Comparison of ENCODE assay signal across 12 cellular contexts in the genomic region with DNA sequence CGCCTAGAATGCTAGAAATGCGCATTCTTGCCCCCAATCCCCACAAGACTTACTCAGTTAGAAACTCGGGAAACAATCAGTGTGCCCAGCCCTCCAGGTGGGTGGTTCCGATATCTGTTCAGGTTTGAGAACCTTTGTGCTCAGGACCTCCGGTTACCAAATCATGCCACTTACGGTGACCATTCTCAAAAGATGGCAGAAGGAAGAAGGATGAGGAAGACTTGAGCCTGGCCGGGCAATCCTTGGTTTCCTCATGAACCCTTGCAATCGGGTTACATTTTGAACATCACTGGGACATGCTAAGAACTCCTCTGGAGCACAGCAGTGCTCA. TPM values are rescaled to one million over a fixed set of nuclear protein-coding genes. Genes with fewer than 3 reads are reported as not detected.
A peak's percentile ranks its signal among the peaks of the same experiment; 100 is the strongest.
DNase-seq lines count a peak whose midpoint lies in the region; ATAC-seq and TF ChIP-seq lines count a peak whose summit lies in the region.
"Had no signal": no experiment of that assay in that cellular context is flagged by ENCODE, and none has a peak within 500 bp of the region (broad histone marks: within the 10 kb centered on the region; RNA-seq: fewer than 3 reads in every experiment).

No MANE protein-coding gene starts in this region.

- H3K4me1 ChIP-seq in CD8-positive, alpha-beta T cell (ENCODE audit: insufficient read depth, low read length) = peaks cover 28% of the 10 kb centered on the region
- H3K4me1 ChIP-seq in GM23248 (ENCODE audit: insufficient read depth) = peaks cover 26% of the 10 kb centered on the region
- H3K4me1 ChIP-seq in colonic mucosa = no peaks in the 10 kb centered on the region
- H3K4me1 ChIP-seq: pancreas had no signal

- H3K27me3 Mint-ChIP-seq in CD8-positive, alpha-beta T cell (ENCODE audit: low read depth) = peaks cover 7% of the 10 kb centered on the region
- H3K27me3 Mint-ChIP-seq in activated T-helper 2 cell treated with anti-CD3 and anti-CD28 coated beads, Interferon-gamma antibody, Interleukin-2, Interleukin-4, amounts not matched to agents 10 μg/mL and 5 μg/mL and 100 μg/mL, durations not matched to agents 14 hours and 24 hours and 36 hours (ENCODE audit: low read depth) = peaks cover 6% of the 10 kb centered on the region
- peaks cover 9 to 14% of the 10 kb centered on the region in 2 donors for H3K27me3 Mint-ChIP-seq in natural killer cell treated with Interleukin-12 subunit alpha and Interleukin-12 subunit beta and Interleukin-15 and Interleukin-18, amount 100 ng/mL, for 72 hours

- H3K9me3 Mint-ChIP-seq in CD8-positive, alpha-beta T cell = no peaks in the 10 kb centered on the region
- H3K9me3 Mint-ChIP-seq in activated T-helper 2 cell treated with anti-CD3 and anti-CD28 coated beads, Interferon-gamma antibody, Interleukin-2, Interleukin-4, amounts not matched to agents 10 μg/mL and 5 μg/mL and 100 μg/mL, durations not matched to agents 14 hours and 24 hours and 36 hours = no peaks in the 10 kb centered on the region
- no peaks in the 10 kb centered on the region for H3K9me3 Mint-ChIP-seq in natural killer cell treated with Interleukin-12 subunit alpha and Interleukin-12 subunit beta and Interleukin-15 and Interleukin-18, amount 100 ng/mL, for 72 hours
- H3K9me3 Mint-ChIP-seq: endodermal cell had no signal

- DNase-seq in CD8-positive, alpha-beta T cell = no peak
- no peak for DNase-seq in GM23248
- no peak for DNase-seq in activated T-helper 2 cell treated with anti-CD3 and anti-CD28 coated beads, Interferon-gamma antibody, Interleukin-2, Interleukin-4, amounts not matched to agents 10 μg/mL and 5 μg/mL and 100 μg/mL, durations not matched to agents 14 hours and 24 hours and 36 hours (ENCODE audit: low spot score)
- DNase-seq in natural killer cell treated with Interleukin-12 subunit alpha and Interleukin-12 subunit beta and Interleukin-15 and Interleukin-18, amount 100 ng/mL, for 72 hours (ENCODE audit: low spot score) = no peak
- no peak for DNase-seq in colonic mucosa
- DNase-seq in NCI-H774 (lab: John Stamatoyannopoulos, UW) = no peak
- no peak for DNase-seq in NOMO-1 treated with DMSO at 0.1 percent for 48 hours (lab: John Stamatoyannopoulos, UW; ENCODE audit: unreplicated experiment)
- DNase-seq: uterus had no signal

- H3F3A ChIP-seq in GM23248 (ENCODE audit: insufficient read depth) = peaks cover 45% of the 10 kb centered on the region

- H4K20me1 ChIP-seq in GM23248 (ENCODE audit: insufficient read depth) = no peaks in the 10 kb centered on the region

- peak overlapping the region; percentile 95 for H3K4me2 ChIP-seq in GM23248 (ENCODE audit: unreplicated experiment)

- no peak for TF ChIP-seq CTCF in CD8-positive, alpha-beta T cell (IDR thresholded peaks at IDR 0.05)
- TF ChIP-seq CTCF in colonic mucosa (IDR thresholded peaks at IDR 0.05) = no peak

- 52 to 53% methylated on average over 8 of the region's 8 CpGs for WGBS in GM23248 (ENCODE audit: low coverage in 1 of 2, low lambda C conversion rate in 2 of 2, missing lambda C conversion rate in 2 of 2), 2 experiments

- in situ Hi-C loops in GM23248 (cut with MboI) = no loop called here

- intact Hi-C loops in CD8-positive, alpha-beta T cell (cut with DNase I, micrococcal nuclease) = no loop called here
- intact Hi-C loops in activated T-helper 2 cell treated with anti-CD3 and anti-CD28 coated beads, Interferon-gamma antibody, Interleukin-2, Interleukin-4, amounts not matched to agents 10 μg/mL and 5 μg/mL and 100 μg/mL, durations not matched to agents 14 hours and 24 hours and 36 hours (cut with micrococcal nuclease) = loop anchor here (1.0 to 5.0 kb wide), 6 partner anchors 11 to 265 kb away; a partner anchor contains a TSS
- intact Hi-C loops in colonic mucosa (cut with DNase I) = no loop called here

- no peak overlapping the region for H2AFZ ChIP-seq in GM23248

- POLR2A ChIA-PET in CD8-positive, alpha-beta T cell (lab: Charles Lee) = no interaction called here

- H3K9ac ChIP-seq in GM23248 (0 out of 2 replicates have a peak overlapping the region, but pooled peaks have one; percentile 12), colonic mucosa (ENCODE audit: low read depth in 2 of 2, low read length in 2 of 2) (peak overlapping the region in 1 of 2 donors; percentile 37)

- no peak overlapping the region for H3K4me3 ChIP-seq in CD8-positive, alpha-beta T cell (ENCODE audit: low read depth, low read length)
- H3K4me3 ChIP-seq in GM23248 (peak overlapping the region; percentile 70), colonic mucosa (no peak overlapping the region)

- ATAC-seq in CD8-positive, alpha-beta T cell = no peak
- no peak for ATAC-seq in natural killer cell treated with Interleukin-12 subunit alpha and Interleukin-12 subunit beta and Interleukin-15 and Interleukin-18, amount 100 ng/mL, for 72 hours
- no peak for ATAC-seq in HG02571 (IDR thresholded peaks at IDR 0.05; ENCODE audit: unreplicated experiment)

- H3K9me2 ChIP-seq in GM23248 (ENCODE audit: insufficient read depth) = no peaks in the 10 kb centered on the region

- CTCF ChIA-PET in CD8-positive, alpha-beta T cell (lab: Charles Lee) = no interaction called here

- no peaks in the 10 kb centered on the region for H3K9me3 ChIP-seq in CD8-positive, alpha-beta T cell (ENCODE audit: low read length)
- no peaks in the 10 kb centered on the region for H3K9me3 ChIP-seq in GM23248 (ENCODE audit: low read depth)
- H3K9me3 ChIP-seq in colonic mucosa = no peaks in the 10 kb centered on the region
- H3K9me3 ChIP-seq: pancreas, uterus had no signal

- H3K79me2 ChIP-seq in GM23248 (ENCODE audit: insufficient read depth) = no peaks in the 10 kb centered on the region

- peaks cover 28% of the 10 kb centered on the region for H3K4me1 Mint-ChIP-seq in CD8-positive, alpha-beta T cell (ENCODE audit: low read depth)
- H3K4me1 Mint-ChIP-seq in activated T-helper 2 cell treated with anti-CD3 and anti-CD28 coated beads, Interferon-gamma antibody, Interleukin-2, Interleukin-4, amounts not matched to agents 10 μg/mL and 5 μg/mL and 100 μg/mL, durations not matched to agents 14 hours and 24 hours and 36 hours (ENCODE audit: low read depth) = peaks cover 64% of the 10 kb centered on the region
- H3K4me1 Mint-ChIP-seq in natural killer cell treated with Interleukin-12 subunit alpha and Interleukin-12 subunit beta and Interleukin-15 and Interleukin-18, amount 100 ng/mL, for 72 hours (ENCODE audit: low read depth in 2 of 2) = peaks cover 43 to 57% of the 10 kb centered on the region in 2 donors

- no peaks in the 10 kb centered on the region for H3K36me3 ChIP-seq in CD8-positive, alpha-beta T cell (ENCODE audit: insufficient read depth, low read length)
- no peaks in the 10 kb centered on the region for H3K36me3 ChIP-seq in GM23248 (ENCODE audit: low read depth)
- no peaks in the 10 kb centered on the region for H3K36me3 ChIP-seq in colonic mucosa
- H3K36me3 ChIP-seq: pancreas, uterus had no signal

- H3K4me3 Mint-ChIP-seq in CD8-positive, alpha-beta T cell = peak overlapping the region; percentile 72
- peak overlapping the region; percentile 53 for H3K4me3 Mint-ChIP-seq in activated T-helper 2 cell treated with anti-CD3 and anti-CD28 coated beads, Interferon-gamma antibody, Interleukin-2, Interleukin-4, amounts not matched to agents 10 μg/mL and 5 μg/mL and 100 μg/mL, durations not matched to agents 14 hours and 24 hours and 36 hours (ENCODE audit: low read depth)
- H3K4me3 Mint-ChIP-seq in natural killer cell treated with Interleukin-12 subunit alpha and Interleukin-12 subunit beta and Interleukin-15 and Interleukin-18, amount 100 ng/mL, for 72 hours = peak overlapping the region; percentile 89
- H3K4me3 Mint-ChIP-seq: endodermal cell had no signal

- no peaks in the 10 kb centered on the region for H3K27me3 ChIP-seq in CD8-positive, alpha-beta T cell (ENCODE audit: insufficient read depth, low read length)
- peaks cover 18% of the 10 kb centered on the region for H3K27me3 ChIP-seq in GM23248 (replicated peaks; ENCODE audit: insufficient read depth)
- no peaks in the 10 kb centered on the region for H3K27me3 ChIP-seq in colonic mucosa
- H3K27me3 ChIP-seq: pancreas, uterus had no signal

- no peak overlapping the region for H3K27ac Mint-ChIP-seq in CD8-positive, alpha-beta T cell
- peak overlapping the region; percentile 76 for H3K27ac Mint-ChIP-seq in activated T-helper 2 cell treated with anti-CD3 and anti-CD28 coated beads, Interferon-gamma antibody, Interleukin-2, Interleukin-4, amounts not matched to agents 10 μg/mL and 5 μg/mL and 100 μg/mL, durations not matched to agents 14 hours and 24 hours and 36 hours
- peak overlapping the region; percentile 81 to 86 for H3K27ac Mint-ChIP-seq in natural killer cell treated with Interleukin-12 subunit alpha and Interleukin-12 subunit beta and Interleukin-15 and Interleukin-18, amount 100 ng/mL, for 72 hours
- H3K27ac Mint-ChIP-seq: endodermal cell had no signal

- no peak overlapping the region for H3K27ac ChIP-seq in CD8-positive, alpha-beta T cell (ENCODE audit: low read depth, low read length)
- H3K27ac ChIP-seq in GM23248 = no peak overlapping the region
- no peak overlapping the region for H3K27ac ChIP-seq in colonic mucosa
- H3K27ac ChIP-seq: HL-60, uterus had no signal

- no peaks in the 10 kb centered on the region for H3K36me3 Mint-ChIP-seq in CD8-positive, alpha-beta T cell
- H3K36me3 Mint-ChIP-seq in activated T-helper 2 cell treated with anti-CD3 and anti-CD28 coated beads, Interferon-gamma antibody, Interleukin-2, Interleukin-4, amounts not matched to agents 10 μg/mL and 5 μg/mL and 100 μg/mL, durations not matched to agents 14 hours and 24 hours and 36 hours (ENCODE audit: low read depth) = peaks cover 7% of the 10 kb centered on the region
- no peaks in the 10 kb centered on the region for H3K36me3 Mint-ChIP-seq in natural killer cell treated with Interleukin-12 subunit alpha and Interleukin-12 subunit beta and Interleukin-15 and Interleukin-18, amount 100 ng/mL, for 72 hours

RNA-seq across cellular contexts. Expression of a gene that starts 52.1 kb away (rescaled TPM):
- 100 to 1,000 TPM; 151 to 160 TPM for total RNA-seq in CD8-positive, alpha-beta T cell
- total RNA-seq in GM23248 (2014; rRNA removed; shearing (Covaris generic)) = 24.1 and 35.7 TPM in 2 replicates
- polyA plus RNA-seq in GM23248 (2016; fragmentation: Nextera tagmentation; extraction: Ambion mirVana) = 84.2 and 99.9 TPM in 2 replicates
- total RNA-seq in activated T-helper 2 cell treated with anti-CD3 and anti-CD28 coated beads, Interferon-gamma antibody, Interleukin-2, Interleukin-4, amounts not matched to agents 10 μg/mL and 5 μg/mL and 100 μg/mL, durations not matched to agents 14 hours and 24 hours and 36 hours = 257 and 266 TPM in 2 replicates
- total RNA-seq in natural killer cell treated with Interleukin-12 subunit alpha and Interleukin-12 subunit beta and Interleukin-15 and Interleukin-18, amount 100 ng/mL, for 72 hours = 100 to 1,000 TPM; 195 to 294 TPM
- total RNA-seq in colonic mucosa = 100 to 1,000 TPM in 1 of 2 donors, 10 to 100 TPM in 1; 80.3 to 110 TPM
